8 cellular contexts compared by ENCODE assay signal in the genomic region with DNA sequence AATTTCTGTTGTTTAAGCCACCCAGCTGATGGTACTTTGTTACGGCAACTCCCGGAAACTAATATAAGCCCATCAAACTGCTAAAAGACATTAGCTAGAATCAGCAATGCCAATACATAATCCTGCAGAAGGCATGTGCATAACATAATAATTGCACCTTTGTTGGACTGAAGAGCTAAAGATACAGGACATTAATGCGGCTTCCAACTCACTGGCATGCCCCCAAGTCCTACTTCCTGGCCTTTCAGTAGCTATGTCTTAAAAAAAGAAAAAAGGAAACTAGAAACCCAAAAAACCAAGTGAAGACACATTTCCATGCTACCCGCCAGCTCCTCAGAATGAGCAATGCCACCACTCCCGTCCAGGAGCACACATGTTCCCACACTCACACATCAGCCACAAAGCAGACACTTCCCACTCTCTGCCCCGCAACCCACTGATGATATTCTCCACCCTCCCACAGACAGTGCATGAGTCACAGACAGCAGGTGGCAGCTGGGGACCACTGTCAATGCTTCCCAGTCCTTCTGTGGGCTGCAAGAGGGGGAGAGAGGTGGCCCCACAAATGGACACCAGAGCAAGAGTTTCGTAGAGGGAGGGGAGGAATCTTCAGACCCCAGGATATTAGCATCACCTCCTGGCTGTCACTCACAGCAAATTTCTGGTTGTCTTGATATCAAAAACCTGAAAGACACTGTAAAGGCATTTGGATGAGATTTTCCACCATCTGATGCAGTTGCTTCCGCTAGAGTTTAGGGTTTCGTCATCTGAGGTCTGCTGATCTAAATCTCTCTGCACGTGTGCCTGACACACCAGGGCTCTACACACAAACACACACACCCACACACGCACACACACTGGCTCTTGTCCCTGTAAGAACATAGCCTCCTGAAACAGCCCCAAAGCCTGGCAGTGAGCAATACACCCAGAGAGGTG. TPM values are rescaled to one million over a fixed set of nuclear protein-coding genes. Genes with fewer than 3 reads are reported as not detected.
DNase-seq lines count a peak whose midpoint lies in the region; ATAC-seq lines count a peak whose summit lies in the region.

No MANE protein-coding gene starts in this region.

- peak; percentile 47 for ATAC-seq in GM21526 (IDR thresholded peaks at IDR 0.05; ENCODE audit: low FRiP score, unreplicated experiment)

- peak overlapping the region; percentile 6 to 24 (median 14) for H3K4me3 ChIP-seq in skeletal muscle tissue (ENCODE audit: low read length in 3 of 3)

- DNase-seq in AG08395 (ENCODE audit: low spot score) (peak; percentile 46), OCI-M1 (lab: John Stamatoyannopoulos, UW) (peak; percentile 59), globus pallidus (ENCODE audit: low spot score) (peak; percentile 77), ureter (ENCODE audit: low spot score) (no peak), iPS-NIHi7 (ENCODE audit: extremely low spot score) (no peak)
- peak; percentile 44 for DNase-seq in activated effector memory CD4-positive, alpha-beta T cell treated with Interleukin-2 at 50 U/mL for 16 hours

- H3K27ac ChIP-seq in skeletal muscle tissue (ENCODE audit: low read depth, low read length): no peak overlapping the region

- H3K9ac ChIP-seq in skeletal muscle tissue (ENCODE audit: low read depth in 1 of 3, low read length in 3 of 3): no peak overlapping the region

- peaks cover 0 to 4% (median 0%) of the 10 kb centered on the region in 3 donors for H3K36me3 ChIP-seq in skeletal muscle tissue (ENCODE audit: control insufficient read depth in 3 of 3, insufficient read depth in 3 of 3, low read length in 3 of 3)

- peaks cover 29 to 46% (median 34%) of the 10 kb centered on the region in 3 donors for H3K4me1 ChIP-seq in skeletal muscle tissue (ENCODE audit: control insufficient read depth in 3 of 3, insufficient read depth in 3 of 3, low read length in 3 of 3)

- no peaks in the 10 kb centered on the region for H3K27me3 ChIP-seq in skeletal muscle tissue (ENCODE audit: control insufficient read depth in 3 of 3, insufficient read depth in 3 of 3, low read length in 3 of 3)

- H3K9me3 ChIP-seq in skeletal muscle tissue (ENCODE audit: control insufficient read depth in 3 of 3, low read length in 3 of 3): no peaks in the 10 kb centered on the region

RNA-seq across cellular contexts. Expression of a gene that starts 32.8 kb away (rescaled TPM):
- total RNA-seq in skeletal muscle tissue (6.3 TPM), ureter (19.3 TPM)

Comparison
In these comparisons a context has a peak if more than half of its experiments do, and no peak if none do; other contexts are left out.
1. DNase-seq: peak in AG08395 (single experiment), OCI-M1 (single experiment), activated effector memory CD4-positive, alpha-beta T cell treated with Interleukin-2 at 50 U/mL for 16 hours (single experiment) and globus pallidus (single experiment); none in ureter (single experiment) and iPS-NIHi7 (single experiment).